In genomic region chr12:62260733-62261683, GRCh38 we compare ENCODE assay signal across 8 cellular contexts. TPM values are rescaled to one million over a fixed set of nuclear protein-coding genes. Genes with fewer than 3 reads are reported as not detected.
DNase-seq lines count a peak whose midpoint lies in the region; ATAC-seq and TF ChIP-seq lines count a peak whose summit lies in the region.

No MANE protein-coding gene starts in this region.

- peak overlapping the region; percentile 98 for H3K4me3 Mint-ChIP-seq in T-helper 2 cell treated with Interferon-gamma antibody and Interleukin-4, amounts not matched to agents 5 μg/mL and 100 μg/mL, for 36 hours
- peak overlapping the region; percentile 78 for H3K4me3 Mint-ChIP-seq in MCF 10A (ENCODE audit: unreplicated experiment)

- CTCF ChIA-PET in MCF 10A (lab: Yijun Ruan, JAX) = interaction anchor here (0.7 to 2.0 kb wide), 3 partner anchors 17 to 216 kb away, joined by 3 to 7 read pairs (median 4); no protein-coding TSS in a partner anchor

- H3K9me3 Mint-ChIP-seq in T-helper 2 cell treated with Interferon-gamma antibody and Interleukin-4, amounts not matched to agents 5 μg/mL and 100 μg/mL, for 36 hours = no peaks in the 10 kb centered on the region
- no peaks in the 10 kb centered on the region for H3K9me3 Mint-ChIP-seq in MCF 10A (ENCODE audit: unreplicated experiment)

- POLR2A ChIA-PET in MCF 10A (lab: Yijun Ruan, JAX) = interaction anchor here (0.9 to 5.5 kb wide), 8 partner anchors 10 to 206 kb away, joined by 3 to 34 read pairs (median 8); partner anchors contain the start of gene MON2

- peak overlapping the region; percentile 99 for H3K27ac Mint-ChIP-seq in T-helper 2 cell treated with Interferon-gamma antibody and Interleukin-4, amounts not matched to agents 5 μg/mL and 100 μg/mL, for 36 hours
- H3K27ac Mint-ChIP-seq in MCF 10A (ENCODE audit: low read depth, unreplicated experiment) = peak overlapping the region; percentile 97

- H3K4me1 Mint-ChIP-seq in T-helper 2 cell treated with Interferon-gamma antibody and Interleukin-4, amounts not matched to agents 5 μg/mL and 100 μg/mL, for 36 hours (ENCODE audit: low read depth) = peaks cover 53% of the 10 kb centered on the region
- H3K4me1 Mint-ChIP-seq in MCF 10A (ENCODE audit: insufficient read depth, unreplicated experiment) = peaks cover 34% of the 10 kb centered on the region

- DNase-seq in GF-D8 (lab: John Stamatoyannopoulos, UW) (peak; percentile 100), KG1 (lab: John Stamatoyannopoulos, UW) (peak; percentile 11), MCF 10A (ENCODE audit: unreplicated experiment) (peak; percentile 47), iPS-NIHi11 (ENCODE audit: low spot score) (peak; percentile 28), ureter (ENCODE audit: low spot score) (no peak)
- DNase-seq in T-helper 2 cell treated with Interferon-gamma antibody and Interleukin-4, amounts not matched to agents 5 μg/mL and 100 μg/mL, for 36 hours (ENCODE audit: low spot score) = peak; percentile 62
- DNase-seq in stimulated activated CD4-positive, alpha-beta T cell treated with anti-CD3 and anti-CD28 coated beads, Interleukin-12 subunit alpha, Interleukin-12 subunit beta, amount 100 ng/mL, for 4 hours = peak; percentile 25

- no peaks in the 10 kb centered on the region for H3K27me3 Mint-ChIP-seq in T-helper 2 cell treated with Interferon-gamma antibody and Interleukin-4, amounts not matched to agents 5 μg/mL and 100 μg/mL, for 36 hours (ENCODE audit: low read depth)
- H3K27me3 Mint-ChIP-seq in MCF 10A (ENCODE audit: insufficient read depth, unreplicated experiment) = no peaks in the 10 kb centered on the region

- BruUV-seq in MCF 10A (replicated peaks; lab: Mats Ljungman, UMichigan) = TSS peak; percentile 47

- H3K36me3 Mint-ChIP-seq in T-helper 2 cell treated with Interferon-gamma antibody and Interleukin-4, amounts not matched to agents 5 μg/mL and 100 μg/mL, for 36 hours (ENCODE audit: low read depth) = peaks cover 32% of the 10 kb centered on the region
- H3K36me3 Mint-ChIP-seq in MCF 10A (ENCODE audit: insufficient read depth, unreplicated experiment) = peaks cover 6% of the 10 kb centered on the region

- intact Hi-C loops in MCF 10A (cut with micrococcal nuclease) = loop anchor here (10.0 kb wide), 2 partner anchors 134 to 344 kb away; no protein-coding TSS in a partner anchor

- no peak for TF ChIP-seq CTCF in MCF 10A (IDR thresholded peaks at IDR 0.05; ENCODE audit: unreplicated experiment)

- ATAC-seq in GM21825 (IDR thresholded peaks at IDR 0.05; ENCODE audit: unreplicated experiment) = peak; percentile 52

RNA-seq across cellular contexts. Expression of gene USP15, which starts 0.8 kb away (rescaled TPM):
- total RNA-seq in MCF 10A (2022) = 63.6 and 71.0 TPM in 2 replicates
- 91.1 TPM for total RNA-seq in ureter
